Comparison of ENCODE assay signal across 21 cellular contexts in the genomic region with DNA sequence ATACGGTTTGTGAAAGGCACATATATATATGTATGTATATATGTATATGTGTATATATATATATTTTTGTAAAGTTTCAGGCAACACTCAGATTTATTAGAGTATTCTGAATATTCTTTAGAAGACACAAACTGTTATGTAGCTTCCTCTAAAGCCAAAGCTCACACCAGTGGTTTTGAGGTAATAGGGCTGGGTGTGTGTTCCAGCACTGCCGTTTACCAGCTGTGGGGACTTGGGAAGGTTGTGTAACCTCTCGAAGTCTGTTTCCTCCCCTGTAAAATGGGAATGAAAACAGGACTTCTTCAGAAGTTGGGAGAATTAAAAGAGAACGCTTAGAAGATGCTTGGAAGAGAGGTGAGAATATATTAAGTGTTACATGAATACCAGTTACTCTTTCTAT.
"Had no signal": no experiment of that assay in that cellular context is flagged by ENCODE, and none has a peak within 500 bp of the region (broad histone marks: within the 10 kb centered on the region; RNA-seq: fewer than 3 reads in every experiment).

No MANE protein-coding gene starts in this region.

- H3K4me3 ChIP-seq: lung, pancreas, stomach, suprapubic skin, transverse colon, uterus had no signal

- H3K36me3 Mint-ChIP-seq: activated naive CD4-positive, alpha-beta T cell treated with anti-CD3 and anti-CD28 coated beads, Interleukin-2, amount 50 U/mL, for 72 hours; naive thymus-derived CD8-positive, alpha-beta T cell; stimulated activated effector memory CD8-positive, alpha-beta T cell treated with anti-CD3 and anti-CD28 coated beads, Interleukin-12 subunit alpha, Interleukin-12 subunit beta, amount 100 ng/mL, for 72 hours had no signal

- H3K4me3 Mint-ChIP-seq: activated CD4-positive, alpha-beta T cell treated with anti-CD3 and anti-CD28 coated beads, Interleukin-2, amount 10 ng/mL, durations not matched to agents 7 days and 5 days; activated CD8-positive, alpha-beta T cell treated with anti-CD3 and anti-CD28 coated beads, Interleukin-2, amount 10 ng/mL, durations not matched to agents 7 days and 5 days; activated T-helper 1 cell treated with anti-CD3 and anti-CD28 coated beads, Interleukin-12 subunit alpha, Interleukin-12 subunit beta, Interleukin-2, Interleukin-4 antibody, amounts not matched to agents 30 ng/mL and 10 ng/mL and 1 ng/mL, durations not matched to agents 14 hours and 24 hours and 36 hours; brain; naive thymus-derived CD8-positive, alpha-beta T cell; stimulated activated effector memory CD8-positive, alpha-beta T cell treated with anti-CD3 and anti-CD28 coated beads, Interleukin-12 subunit alpha, Interleukin-12 subunit beta, amount 100 ng/mL, for 72 hours; T-helper 17 cell had no signal

- H3K27me3 Mint-ChIP-seq: brain had no signal

- H3K36me3 ChIP-seq: neutrophil, transverse colon, uterus had no signal

- H3K4me1 Mint-ChIP-seq: activated CD4-positive, alpha-beta T cell treated with anti-CD3 and anti-CD28 coated beads, Interleukin-2, amount 10 ng/mL, durations not matched to agents 7 days and 5 days; naive thymus-derived CD8-positive, alpha-beta T cell; stimulated activated effector memory CD8-positive, alpha-beta T cell treated with anti-CD3 and anti-CD28 coated beads, Interleukin-12 subunit alpha, Interleukin-12 subunit beta, amount 100 ng/mL, for 72 hours; T-helper 17 cell had no signal

- H3K4me1 ChIP-seq: uterus had no signal

- H3K9me3 Mint-ChIP-seq: activated CD4-positive, alpha-beta T cell treated with anti-CD3 and anti-CD28 coated beads, Interleukin-2, amount 10 ng/mL, durations not matched to agents 7 days and 5 days; activated naive CD4-positive, alpha-beta T cell treated with anti-CD3 and anti-CD28 coated beads, Interleukin-2, amount 50 U/mL, for 72 hours; activated T-helper 1 cell treated with anti-CD3 and anti-CD28 coated beads, Interleukin-12 subunit alpha, Interleukin-12 subunit beta, Interleukin-2, Interleukin-4 antibody, amounts not matched to agents 30 ng/mL and 10 ng/mL and 1 ng/mL, durations not matched to agents 14 hours and 24 hours and 36 hours; brain; naive thymus-derived CD8-positive, alpha-beta T cell; stimulated activated effector memory CD8-positive, alpha-beta T cell treated with anti-CD3 and anti-CD28 coated beads, Interleukin-12 subunit alpha, Interleukin-12 subunit beta, amount 100 ng/mL, for 72 hours had no signal

- H3K27me3 ChIP-seq: foreskin keratinocyte, neutrophil, pancreas, stomach, suprapubic skin, transverse colon, uterus had no signal

- H3K27ac ChIP-seq: epithelial cell of prostate, foreskin keratinocyte, neutrophil, pancreas, stomach, suprapubic skin, transverse colon, uterus had no signal

- H3K27ac Mint-ChIP-seq: activated CD8-positive, alpha-beta T cell treated with anti-CD3 and anti-CD28 coated beads, Interleukin-2, amount 10 ng/mL, durations not matched to agents 7 days and 5 days; activated naive CD4-positive, alpha-beta T cell treated with anti-CD3 and anti-CD28 coated beads, Interleukin-2, amount 50 U/mL, for 72 hours; activated T-helper 1 cell treated with anti-CD3 and anti-CD28 coated beads, Interleukin-12 subunit alpha, Interleukin-12 subunit beta, Interleukin-2, Interleukin-4 antibody, amounts not matched to agents 30 ng/mL and 10 ng/mL and 1 ng/mL, durations not matched to agents 14 hours and 24 hours and 36 hours; naive thymus-derived CD8-positive, alpha-beta T cell; stimulated activated effector memory CD8-positive, alpha-beta T cell treated with anti-CD3 and anti-CD28 coated beads, Interleukin-12 subunit alpha, Interleukin-12 subunit beta, amount 100 ng/mL, for 72 hours; T-helper 17 cell had no signal

- DNase-seq: activated CD4-positive, alpha-beta T cell treated with anti-CD3 and anti-CD28 coated beads, Interleukin-2, amount 10 ng/mL, durations not matched to agents 7 days and 5 days; activated CD4-positive, CD25-positive, alpha-beta regulatory T cell treated with anti-CD3 and anti-CD28 coated beads, Interleukin-2, amount 50 U/mL, for 72 hours; activated CD8-positive, alpha-beta T cell treated with anti-CD3 and anti-CD28 coated beads, Interleukin-2, amount 10 ng/mL, durations not matched to agents 7 days and 5 days; aorta; foreskin keratinocyte; naive thymus-derived CD8-positive, alpha-beta T cell; pancreas; right cardiac atrium; stimulated activated CD4-positive, alpha-beta T cell treated with anti-CD3 and anti-CD28 coated beads, Interleukin-2, amount 100 ng/mL, for 24 hours; stomach; T-helper 17 cell; transverse colon; uterus had no signal

- H3K9me3 ChIP-seq: neutrophil, pancreas, stomach, suprapubic skin, transverse colon, uterus had no signal
